In genomic region chr20:48816282-48816860, GRCh38 we compare ENCODE assay signal across 17 cellular contexts. TPM values are rescaled to one million over a fixed set of nuclear protein-coding genes. Genes with fewer than 3 reads are reported as not detected.
DNase-seq lines count a peak whose midpoint lies in the region; ATAC-seq and TF ChIP-seq lines count a peak whose summit lies in the region.
"Had no signal": no experiment of that assay in that cellular context is flagged by ENCODE, and none has a peak within 500 bp of the region (broad histone marks: within the 10 kb centered on the region; RNA-seq: fewer than 3 reads in every experiment).

No MANE protein-coding gene starts in this region.

- H3K4me3 ChIP-seq in neutrophil (ENCODE audit: low read depth in 1 of 2, low read length in 1 of 2) (peak overlapping the region in 1 of 2 experiments; percentile 16), neuronal stem cell (ENCODE audit: low read length in 2 of 2) (no peak overlapping the region)
- H3K4me3 ChIP-seq: breast epithelium, gastrocnemius medialis, SJSA1, skin epidermis had no signal

- no peak overlapping the region for H2AFZ ChIP-seq in neuronal stem cell (ENCODE audit: low read length)

- TF ChIP-seq CTCF in neutrophil (IDR thresholded peaks at IDR 0.05) = no peak

- H3K79me1 ChIP-seq in neuronal stem cell (ENCODE audit: low read depth, low read length) = peaks cover 2% of the 10 kb centered on the region

- H3K27me3 ChIP-seq in neutrophil (no peaks in the 10 kb centered on the region), neuronal stem cell (ENCODE audit: control insufficient read depth in 3 of 3, insufficient read depth in 3 of 3, low read depth in 1 of 3, low read length in 3 of 3) (no peaks in the 10 kb centered on the region)
- H3K27me3 ChIP-seq: breast epithelium, gastrocnemius medialis, SJSA1 had no signal

- H3K4me1 ChIP-seq in neutrophil (ENCODE audit: control insufficient read depth in 1 of 2, insufficient read depth in 1 of 2, low read depth in 1 of 2, low read length in 1 of 2) (peaks cover 85 to 100% of the 10 kb centered on the region in 2 experiments), neuronal stem cell (ENCODE audit: control insufficient read depth in 2 of 2, insufficient read depth in 1 of 2, low read depth in 1 of 2, low read length in 2 of 2) (no peaks in the 10 kb centered on the region)
- H3K4me1 ChIP-seq: breast epithelium had no signal

- H3K4ac ChIP-seq in neuronal stem cell (ENCODE audit: low read length) = no peak overlapping the region

- no peak overlapping the region for H3K18ac ChIP-seq in neuronal stem cell (ENCODE audit: low read length)

- H3K36me3 Mint-ChIP-seq in activated T-cell treated with anti-CD3 and anti-CD28 coated beads, Interleukin-2, amount 50 U/mL, for 24 hours (ENCODE audit: low read depth) = peaks cover 35% of the 10 kb centered on the region
- H3K36me3 Mint-ChIP-seq in activated naive CD8-positive, alpha-beta T cell treated with anti-CD3 and anti-CD28 coated beads, Interleukin-2, amount 50 U/mL, for 24 hours (ENCODE audit: low read depth) = peaks cover 26% of the 10 kb centered on the region

- H3K9me3 ChIP-seq in KOPT-K1 (ENCODE audit: insufficient read depth, low read length, poor library complexity, severe bottlenecking) (no peaks in the 10 kb centered on the region), neutrophil (no peaks in the 10 kb centered on the region), neuronal stem cell (replicated peaks in 1 of 2; ENCODE audit: control insufficient read depth in 2 of 2, insufficient read depth in 1 of 2, low read depth in 1 of 2, low read length in 2 of 2) (peaks cover 0 to 7% of the 10 kb centered on the region in 2 donors)
- H3K9me3 ChIP-seq: breast epithelium, gastrocnemius medialis had no signal

- H2BK15ac ChIP-seq in neuronal stem cell (ENCODE audit: low read length) = no peak overlapping the region

- no peak overlapping the region for H3K9ac ChIP-seq in neuronal stem cell (ENCODE audit: low read depth, low read length, poor library complexity)

- H3K27ac ChIP-seq in KOPT-K1 (ENCODE audit: low read depth, low read length, poor library complexity, severe bottlenecking) = peak overlapping the region; percentile 86
- peak overlapping the region; percentile 99 for H3K27ac ChIP-seq in neutrophil
- H3K27ac ChIP-seq in neuronal stem cell (replicated peaks; ENCODE audit: low read length) = no peak overlapping the region
- H3K27ac ChIP-seq: gastrocnemius medialis, SJSA1 had no signal

- H3K4me1 Mint-ChIP-seq in activated T-cell treated with anti-CD3 and anti-CD28 coated beads, Interleukin-2, amount 50 U/mL, for 24 hours (ENCODE audit: low read depth) = peaks cover 62% of the 10 kb centered on the region
- H3K4me1 Mint-ChIP-seq in activated naive CD8-positive, alpha-beta T cell treated with anti-CD3 and anti-CD28 coated beads, Interleukin-2, amount 50 U/mL, for 24 hours = peaks cover 70% of the 10 kb centered on the region

- no peak for ATAC-seq in activated naive CD8-positive, alpha-beta T cell treated with anti-CD3 and anti-CD28 coated beads, Interleukin-2, amount 50 U/mL, for 24 hours
- no peak for ATAC-seq in GM21529 (IDR thresholded peaks at IDR 0.05; ENCODE audit: unreplicated experiment)
- ATAC-seq: gastrocnemius medialis had no signal

- H3K27me3 Mint-ChIP-seq in activated T-cell treated with anti-CD3 and anti-CD28 coated beads, Interleukin-2, amount 50 U/mL, for 24 hours = no peaks in the 10 kb centered on the region
- H3K27me3 Mint-ChIP-seq in activated naive CD8-positive, alpha-beta T cell treated with anti-CD3 and anti-CD28 coated beads, Interleukin-2, amount 50 U/mL, for 24 hours = no peaks in the 10 kb centered on the region
- H3K27me3 Mint-ChIP-seq: dendritic cell treated with granulocyte-macrophage colony-stimulating factor and Interleukin-4, amounts not matched to agents 40 ng/mL and 50 ng/mL, for 4 days had no signal

- no peak overlapping the region for H2BK120ac ChIP-seq in neuronal stem cell (ENCODE audit: low read depth, low read length)

- no peak overlapping the region for H3K4me2 ChIP-seq in neuronal stem cell (ENCODE audit: insufficient read depth, low read length, poor library complexity, severe bottlenecking)

- no peak overlapping the region for H3K14ac ChIP-seq in neuronal stem cell (ENCODE audit: low read length)

- H3K36me3 ChIP-seq in KOPT-K1 (ENCODE audit: insufficient read depth, low read length) (no peaks in the 10 kb centered on the region), neutrophil (peaks cover 88% of the 10 kb centered on the region), neuronal stem cell (replicated peaks in 1 of 2; ENCODE audit: control insufficient read depth in 2 of 2, insufficient read depth in 2 of 2, low read length in 2 of 2) (peaks cover 0 to 84% of the 10 kb centered on the region in 2 donors)
- H3K36me3 ChIP-seq: breast epithelium, gastrocnemius medialis had no signal

- no peak overlapping the region for H3K23ac ChIP-seq in neuronal stem cell (ENCODE audit: low read depth, low read length, poor library complexity)

- no peak overlapping the region for H2BK12ac ChIP-seq in neuronal stem cell (ENCODE audit: low read length)

- no peak for DNase-seq in activated T-cell treated with anti-CD3 and anti-CD28 coated beads, Interleukin-2, amount 50 U/mL, for 24 hours
- no peak for DNase-seq in activated T-cell treated with anti-CD3 and anti-CD28 coated beads, Interleukin-2, amount 50 U/mL, for 1 hour
- no peak for DNase-seq in activated naive CD8-positive, alpha-beta T cell treated with anti-CD3 and anti-CD28 coated beads, Interleukin-2, amount 50 U/mL, for 24 hours
- DNase-seq in neuronal stem cell (ENCODE audit: low spot score) (no peak), NCI-H2029 treated with DMSO at 0.1 percent for 48 hours (lab: John Stamatoyannopoulos, UW) (no peak)
- DNase-seq: DMS79; gastrocnemius medialis; mesenchymal stem cell; MM.1S; stimulated activated CD4-positive, alpha-beta T cell treated with anti-CD3 and anti-CD28 coated beads, Interleukin-4, amount 100 ng/mL, for 24 hours had no signal

- H3K27ac Mint-ChIP-seq in activated T-cell treated with anti-CD3 and anti-CD28 coated beads, Interleukin-2, amount 50 U/mL, for 24 hours = peak overlapping the region; percentile 80
- peak overlapping the region; percentile 66 for H3K27ac Mint-ChIP-seq in activated naive CD8-positive, alpha-beta T cell treated with anti-CD3 and anti-CD28 coated beads, Interleukin-2, amount 50 U/mL, for 24 hours
- H3K27ac Mint-ChIP-seq: dendritic cell treated with granulocyte-macrophage colony-stimulating factor and Interleukin-4, amounts not matched to agents 40 ng/mL and 50 ng/mL, for 4 days had no signal

- no CpG with 5 or more reads among the region's 9 CpGs for WGBS in neuronal stem cell (ENCODE audit: extremely low coverage in 2 of 2, insufficient read length in 2 of 2, insufficient replicate concordance in 1 of 2), 2 donors

- H4K8ac ChIP-seq in neuronal stem cell (ENCODE audit: low read depth, low read length) = no peak overlapping the region

- no peak overlapping the region for H2AK5ac ChIP-seq in neuronal stem cell (ENCODE audit: low read depth, low read length)

- H4K91ac ChIP-seq in neuronal stem cell (ENCODE audit: low read depth, low read length, poor library complexity) = no peak overlapping the region

- H3K4me3 Mint-ChIP-seq in activated T-cell treated with anti-CD3 and anti-CD28 coated beads, Interleukin-2, amount 50 U/mL, for 24 hours = no peak overlapping the region
- H3K4me3 Mint-ChIP-seq in activated naive CD8-positive, alpha-beta T cell treated with anti-CD3 and anti-CD28 coated beads, Interleukin-2, amount 50 U/mL, for 24 hours = no peak overlapping the region
- H3K4me3 Mint-ChIP-seq: dendritic cell treated with granulocyte-macrophage colony-stimulating factor and Interleukin-4, amounts not matched to agents 40 ng/mL and 50 ng/mL, for 4 days had no signal

- no peaks in the 10 kb centered on the region for H3K9me3 Mint-ChIP-seq in activated T-cell treated with anti-CD3 and anti-CD28 coated beads, Interleukin-2, amount 50 U/mL, for 24 hours
- no peaks in the 10 kb centered on the region for H3K9me3 Mint-ChIP-seq in activated naive CD8-positive, alpha-beta T cell treated with anti-CD3 and anti-CD28 coated beads, Interleukin-2, amount 50 U/mL, for 24 hours
- H3K9me3 Mint-ChIP-seq: dendritic cell treated with granulocyte-macrophage colony-stimulating factor and Interleukin-4, amounts not matched to agents 40 ng/mL and 50 ng/mL, for 4 days had no signal

- H2BK5ac ChIP-seq in neuronal stem cell (ENCODE audit: low read length) = no peak overlapping the region

RNA-seq across cellular contexts. Expression of gene PREX1, which starts 11.4 kb away (rescaled TPM):
- polyA plus RNA-seq in neuronal stem cell (2013, experiment 1 of 2) = 10.0 TPM
- 10.7 TPM for polyA plus RNA-seq in neuronal stem cell (2013, experiment 2 of 2)
